ENCODE assay signal across 18 cellular contexts in genomic region chr1:17667641-17668040, GRCh38.
"Had no signal": no experiment of that assay in that cellular context is flagged by ENCODE, and none has a peak within 500 bp of the region (broad histone marks: within the 10 kb centered on the region; RNA-seq: fewer than 3 reads in every experiment).

No MANE protein-coding gene starts in this region.

- H3K9me3 ChIP-seq: adrenal gland, esophagus muscularis mucosa, tibial artery, uterus had no signal

- H3K4me3 ChIP-seq: adrenal gland, cardiac muscle cell, esophagus muscularis mucosa, tibial artery, uterus had no signal

- H3K36me3 ChIP-seq: uterus had no signal

- ATAC-seq: activated naive CD4-positive, alpha-beta T cell treated with anti-CD3 and anti-CD28 coated beads, Interleukin-2, amount 50 U/mL, for 72 hours had no signal

- H3K27ac ChIP-seq: adrenal gland, cardiac muscle cell, esophagus muscularis mucosa, uterus had no signal

- H3K27me3 ChIP-seq: adrenal gland, cardiac muscle cell, esophagus muscularis mucosa, tibial artery, uterus had no signal

- DNase-seq: activated CD4-positive, alpha-beta T cell treated with anti-CD3 and anti-CD28 coated beads, Interleukin-2, amount 50 U/mL, for 4 hours; activated gamma-delta T cell; adrenal gland; dermis blood vessel endothelial cell; effector memory CD4-positive, alpha-beta T cell; occipital lobe; retina; stimulated activated CD4-positive, alpha-beta T cell treated with anti-CD3 and anti-CD28 coated beads, Interleukin-12 subunit alpha, Interleukin-12 subunit beta, amount 100 ng/mL, for 4 hours; stimulated activated CD4-positive, alpha-beta T cell treated with anti-CD3 and anti-CD28 coated beads, Interleukin-1b, Interleukin-23, amount 100 ng/mL, for 48 hours; stimulated activated CD8-positive, alpha-beta memory T cell treated with anti-CD3 and anti-CD28 coated beads, Interleukin-4, amount 100 ng/mL, for 48 hours; stimulated activated naive CD4-positive, alpha-beta T cell; T-helper 2 cell; tibial artery; uterus; WERI-Rb-1 had no signal

- H3K4me1 ChIP-seq: adrenal gland, uterus had no signal
